1 cellular context compared by ENCODE assay signal in genomic region chr2:136376798-136377211, GRCh38.
TF ChIP-seq lines count a peak whose summit lies in the region.

No MANE protein-coding gene starts in this region.

TF ChIP-seq in GM12878, 131 proteins besides CTCF, POLR2A, EP300 and RAD21 (continued from another document):
- TF ChIP-seq ZNF207 (IDR thresholded peaks at IDR 0.05; ENCODE audit: borderline replicate concordance) (no peak), PRDM15 (CRISPR knock-in tag; IDR thresholded peaks at IDR 0.05) (no peak), E4F1 (IDR thresholded peaks at IDR 0.05; ENCODE audit: borderline replicate concordance, partially characterized antibody) (no peak), SUZ12 (IDR thresholded peaks at IDR 0.05; ENCODE audit: unreplicated experiment) (no peak)
TF ChIP-seq in GM12878: peak in this region for 2.
